In genomic region chr12:123436017-123436964, GRCh38 we compare ENCODE assay signal across 8 cellular contexts. TPM values are rescaled to one million over a fixed set of nuclear protein-coding genes. Genes with fewer than 3 reads are reported as not detected.
DNase-seq lines count a peak whose midpoint lies in the region; ATAC-seq and TF ChIP-seq lines count a peak whose summit lies in the region.

TSS of gene RILPL2 (minus strand) at chr12:123436684. CDS start at chr12:123436420, 264 bp downstream.

- peak within 1 kb of the TSS; percentile 54 for H3K9ac ChIP-seq in KMS-11

- peak within 1 kb of the TSS; percentile 99 for H3K27ac Mint-ChIP-seq in activated naive CD8-positive, alpha-beta T cell treated with anti-CD3 and anti-CD28 coated beads, Interleukin-2, amount 50 U/mL, for 24 hours
- peak within 1 kb of the TSS; percentile 26 for H3K27ac Mint-ChIP-seq in type B pancreatic cell

- H3K27me3 Mint-ChIP-seq in activated naive CD8-positive, alpha-beta T cell treated with anti-CD3 and anti-CD28 coated beads, Interleukin-2, amount 50 U/mL, for 24 hours = no peaks in the 10 kb centered on the region
- no peaks in the 10 kb centered on the region for H3K27me3 Mint-ChIP-seq in type B pancreatic cell

- 1% methylated on average over 67 to 69 of the region's 69 CpGs for WGBS in heart right ventricle, 2 donors

- intact Hi-C loops in heart right ventricle (cut with DNase I) (no loop called here), posterior cingulate gyrus (cut with DNase I) (no loop called here)

- H3K36me3 ChIP-seq in KMS-11 (ENCODE audit: insufficient read depth) (no peaks in the 10 kb centered on the region), heart right ventricle (peaks cover 0 to 6% (median 0%) of the 10 kb centered on the region in 9 donors)

- H3K9me3 ChIP-seq in heart right ventricle = no peaks in the 10 kb centered on the region

- TF ChIP-seq CTCF in KMS-11 (conservative IDR thresholded peaks at IDR 0.05; ENCODE audit: low read depth, low read length) (no peak), heart right ventricle (IDR thresholded peaks at IDR 0.05) (peak in 1 of 9 donors; percentile 11), type B pancreatic cell (conservative IDR thresholded peaks at IDR 0.05) (no peak)

- peak within 1 kb of the TSS; percentile 92 for H3K4me2 ChIP-seq in KMS-11

- peak; percentile 73 for ATAC-seq in GM21786 (IDR thresholded peaks at IDR 0.05; ENCODE audit: unreplicated experiment)
- ATAC-seq in activated naive CD8-positive, alpha-beta T cell treated with anti-CD3 and anti-CD28 coated beads, Interleukin-2, amount 50 U/mL, for 24 hours = peak; percentile 89
- peak; percentile 95 to 97 (median 96) for ATAC-seq in heart right ventricle

- H3K4me1 ChIP-seq in KMS-11 (ENCODE audit: low read depth, poor library complexity, severe bottlenecking) (peaks cover 7% of the 10 kb centered on the region), heart right ventricle (peaks cover 0 to 54% (median 37%) of the 10 kb centered on the region in 9 donors)

- H2AFZ ChIP-seq in KMS-11 (ENCODE audit: low read depth) = peak within 1 kb of the TSS; percentile 84

- H3K4me3 Mint-ChIP-seq in activated naive CD8-positive, alpha-beta T cell treated with anti-CD3 and anti-CD28 coated beads, Interleukin-2, amount 50 U/mL, for 24 hours = peak within 1 kb of the TSS; percentile 99
- peak within 1 kb of the TSS; percentile 89 for H3K4me3 Mint-ChIP-seq in type B pancreatic cell

- DNase-seq in GDM1 (lab: John Stamatoyannopoulos, UW) = peak; percentile 95
- peak; percentile 42 to 81 for DNase-seq in SW 1271 (lab: John Stamatoyannopoulos, UW)
- DNase-seq in activated naive CD8-positive, alpha-beta T cell treated with anti-CD3 and anti-CD28 coated beads, Interleukin-2, amount 50 U/mL, for 24 hours = peak; percentile 97
- DNase-seq in heart right ventricle = peak; percentile 91
- DNase-seq in posterior cingulate gyrus = peak; percentile 65 to 97 (median 81)
- peak; percentile 84 for DNase-seq in type B pancreatic cell (ENCODE audit: extremely low spot score, unreplicated experiment)

- no peaks in the 10 kb centered on the region for H3K79me2 ChIP-seq in KMS-11 (ENCODE audit: insufficient read depth, low read depth)

- H3K27ac ChIP-seq in KMS-11 (no peak within 1 kb of the TSS), heart right ventricle (peak within 1 kb of the TSS in 9 of 10 donors; percentile 69 to 98 (median 81))

- H4K20me1 ChIP-seq in KMS-11 (ENCODE audit: insufficient read depth) = no peaks in the 10 kb centered on the region

- H3K27me3 ChIP-seq in KMS-11 (ENCODE audit: insufficient read depth, low read depth) (no peaks in the 10 kb centered on the region), heart right ventricle (no peaks in the 10 kb centered on the region)

- H3K4me1 Mint-ChIP-seq in activated naive CD8-positive, alpha-beta T cell treated with anti-CD3 and anti-CD28 coated beads, Interleukin-2, amount 50 U/mL, for 24 hours = peaks cover 47% of the 10 kb centered on the region
- H3K4me1 Mint-ChIP-seq in type B pancreatic cell (ENCODE audit: unreplicated experiment) = no peaks in the 10 kb centered on the region

- H3K4me3 ChIP-seq in KMS-11 (IDR thresholded peaks at IDR 0.05; ENCODE audit: insufficient read depth, low read depth, low read length) = no peak within 1 kb of the TSS
- H3K4me3 ChIP-seq in heart right ventricle = peak within 1 kb of the TSS; percentile 61 to 91 (median 82)

- no peaks in the 10 kb centered on the region for H3K9me3 Mint-ChIP-seq in activated naive CD8-positive, alpha-beta T cell treated with anti-CD3 and anti-CD28 coated beads, Interleukin-2, amount 50 U/mL, for 24 hours
- H3K9me3 Mint-ChIP-seq in type B pancreatic cell = no peaks in the 10 kb centered on the region

- peaks cover 26% of the 10 kb centered on the region for H3K36me3 Mint-ChIP-seq in activated naive CD8-positive, alpha-beta T cell treated with anti-CD3 and anti-CD28 coated beads, Interleukin-2, amount 50 U/mL, for 24 hours (ENCODE audit: low read depth)
- H3K36me3 Mint-ChIP-seq in type B pancreatic cell = peaks cover under 1% of the 10 kb centered on the region

RNA-seq across cellular contexts. Expression of gene RILPL2, which starts in this region (rescaled TPM):
- total RNA-seq in heart right ventricle (1 to 10 TPM; 1.5 to 3.5 (median 2.0) TPM), type B pancreatic cell (ENCODE audit: low replicate concordance) (1.00 and 1.4 TPM in 2 replicates)
- polyA plus RNA-seq in heart right ventricle = 1 to 10 TPM; 2.8 to 3.2 TPM
